In the genomic region with DNA sequence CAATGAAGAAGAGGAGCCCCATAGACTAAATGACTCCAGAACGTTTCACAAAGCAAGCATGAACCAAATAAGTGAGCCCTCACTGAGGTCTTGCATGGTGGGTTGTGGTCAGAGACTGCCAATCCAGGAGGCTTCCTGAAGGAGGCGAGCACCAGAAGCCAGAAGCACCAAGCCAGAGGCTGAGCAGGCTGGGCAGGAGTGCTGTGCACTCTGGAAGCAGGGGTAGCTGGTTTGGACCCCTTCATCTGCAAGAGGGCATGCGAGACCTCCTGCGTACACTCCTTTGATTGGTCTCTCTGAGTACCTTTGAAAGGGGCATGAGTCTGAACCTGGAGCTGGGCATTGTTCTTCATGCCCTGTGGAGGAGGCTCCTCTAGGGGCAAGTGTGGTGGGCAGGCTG, we compare ENCODE assay signal across 23 cellular contexts.
"Had no signal": no experiment of that assay in that cellular context is flagged by ENCODE, and none has a peak within 500 bp of the region (broad histone marks: within the 10 kb centered on the region; RNA-seq: fewer than 3 reads in every experiment).

No MANE protein-coding gene starts in this region.

- H3K36me3 ChIP-seq: left ventricle myocardium inferior, lower lobe of right lung, neutrophil, right atrium auricular region, sigmoid colon, stomach, thoracic aorta, transverse colon had no signal

- H3K27me3 ChIP-seq: foreskin keratinocyte, right atrium auricular region, sigmoid colon, stomach, transverse colon had no signal

- H3K4me3 ChIP-seq: left ventricle myocardium inferior, lower lobe of right lung, right atrium auricular region, sigmoid colon, skin epidermis, stomach, thoracic aorta, transverse colon had no signal

- H3K27ac ChIP-seq: foreskin keratinocyte, left ventricle myocardium inferior, lower lobe of right lung, neutrophil, right atrium auricular region, sigmoid colon, skin epidermis, stomach, thoracic aorta, transverse colon had no signal

- H3K9me3 ChIP-seq: left ventricle myocardium inferior, lower lobe of right lung, neutrophil, right atrium auricular region, sigmoid colon, stomach, thoracic aorta, transverse colon had no signal

- DNase-seq: effector memory CD8-positive, alpha-beta T cell; foreskin keratinocyte; immature natural killer cell; kidney; left cardiac atrium; left ventricle myocardium inferior; lower lobe of right lung; midbrain; posterior cingulate gyrus; sigmoid colon; stimulated activated CD4-positive, alpha-beta T cell treated with anti-CD3 and anti-CD28 coated beads, Interleukin-2, amount 100 ng/mL, for 24 hours; stimulated activated CD4-positive, alpha-beta T cell treated with anti-CD3 and anti-CD28 coated beads, Interleukin-4, amount 100 ng/mL, for 4 hours; stimulated activated naive CD4-positive, alpha-beta T cell; stomach; substantia nigra; transverse colon had no signal

- H3K27ac Mint-ChIP-seq: dendritic cell treated with granulocyte-macrophage colony-stimulating factor and Interleukin-4, amounts not matched to agents 40 ng/mL and 50 ng/mL, for 4 days; immature natural killer cell; memory B cell; nephron had no signal

- H3K9me3 Mint-ChIP-seq: dendritic cell treated with granulocyte-macrophage colony-stimulating factor and Interleukin-4, amounts not matched to agents 40 ng/mL and 50 ng/mL, for 4 days; effector memory CD8-positive, alpha-beta T cell; immature natural killer cell; memory B cell; nephron had no signal

- H3K4me1 ChIP-seq: foreskin keratinocyte, lower lobe of right lung, right atrium auricular region, sigmoid colon, stomach, transverse colon had no signal

- ATAC-seq: effector memory CD8-positive, alpha-beta T cell; foreskin keratinocyte; left cardiac atrium had no signal

- H3K36me3 Mint-ChIP-seq: memory B cell had no signal

- H3K4me1 Mint-ChIP-seq: memory B cell had no signal

- H3K4me3 Mint-ChIP-seq: dendritic cell treated with granulocyte-macrophage colony-stimulating factor and Interleukin-4, amounts not matched to agents 40 ng/mL and 50 ng/mL, for 4 days; effector memory CD8-positive, alpha-beta T cell; immature natural killer cell; memory B cell; nephron had no signal
